In the genomic region with DNA sequence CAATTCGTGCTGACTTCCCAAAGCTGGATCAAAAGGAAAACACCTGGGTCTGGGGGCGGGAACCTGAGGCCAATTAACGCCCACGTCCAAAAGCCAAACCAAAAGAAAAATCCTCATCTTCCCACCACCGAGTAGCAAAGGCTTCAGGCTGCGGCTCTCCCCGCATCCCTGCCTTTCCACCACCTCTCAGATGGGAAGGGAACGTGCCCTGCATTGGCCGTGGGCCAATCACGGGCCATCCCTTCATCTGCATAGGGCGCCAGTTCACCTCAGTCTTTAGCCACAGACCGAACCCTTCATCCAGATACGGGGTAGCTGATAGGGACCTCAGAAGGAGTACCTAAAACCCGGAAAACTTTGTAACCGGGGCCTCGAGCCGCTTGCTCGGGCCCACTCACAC, we compare ENCODE assay signal across 8 cellular contexts. TPM values are rescaled to one million over a fixed set of nuclear protein-coding genes. Genes with fewer than 3 reads are reported as not detected.
DNase-seq lines count a peak whose midpoint lies in the region; ATAC-seq, FAIRE-seq and TF ChIP-seq lines count a peak whose summit lies in the region.

No MANE protein-coding gene starts in this region.

- DNase-seq in DND-41 = peak; percentile 8
- peak; percentile 10 for DNase-seq in LoVo (ENCODE audit: low spot score)
- no peak for DNase-seq in breast epithelium (ENCODE audit: low spot score in 2 of 2)
- DNase-seq in HepG2 (ENCODE audit: low spot score) = peak; percentile 6
- DNase-seq in transverse colon = peak; percentile 14
- no peak for DNase-seq in NCI-H2029 (lab: John Stamatoyannopoulos, UW)

- no peak for TF ChIP-seq POLR2A in breast epithelium (IDR thresholded peaks at IDR 0.05)
- no peak for TF ChIP-seq POLR2A in HepG2 (IDR thresholded peaks at IDR 0.05; ENCODE audit: insufficient read depth in 1 of 2, low read depth in 2 of 2, low read length in 2 of 2)
- no peak for TF ChIP-seq POLR2A in transverse colon (IDR thresholded peaks at IDR 0.05)

- H4K20me1 ChIP-seq in DND-41 (ENCODE audit: insufficient read depth, low read length) = peaks cover 9% of the 10 kb centered on the region; the same call in 1 of the 2 replicates
- no peaks in the 10 kb centered on the region for H4K20me1 ChIP-seq in HepG2 (ENCODE audit: insufficient read depth, low read length)

- TF ChIP-seq EP300 in HepG2 (IDR thresholded peaks at IDR 0.05; ENCODE audit: low read depth in 2 of 2, low read length in 2 of 2) = no peak
- TF ChIP-seq EP300 in HepG2 (CRISPR knock-in tag; IDR thresholded peaks at IDR 0.05; ENCODE audit: borderline replicate concordance) = no peak
- no peak for TF ChIP-seq EP300 in transverse colon (IDR thresholded peaks at IDR 0.05; ENCODE audit: low read depth)

- H3K4me3 ChIP-seq in DND-41 (ENCODE audit: low read depth in 1 of 2, low read length in 2 of 2) (peak overlapping the region; percentile 89 to 98), breast epithelium (peak overlapping the region; percentile 86 to 92 (median 89)), HepG2 (replicated peaks in 1 of 3; ENCODE audit: insufficient read depth in 1 of 3, low read depth in 2 of 3, low read length in 3 of 3) (peak overlapping the region; percentile 69 to 95 (median 89)), transverse colon (peak overlapping the region; percentile 78 to 96 (median 87))

- H3K4me2 ChIP-seq in DND-41 (ENCODE audit: insufficient read depth, low read length) (peak overlapping the region; percentile 95), HepG2 (ENCODE audit: low read depth, low read length) (peak overlapping the region; percentile 77)

- H3K4me1 ChIP-seq in DND-41 (ENCODE audit: insufficient read depth, low read length) (peaks cover 31% of the 10 kb centered on the region), breast epithelium (peaks cover 0 to 7% of the 10 kb centered on the region in 2 donors), HepG2 (ENCODE audit: insufficient read depth, low read length) (peaks cover 32% of the 10 kb centered on the region), transverse colon (peaks cover 3 to 20% (median 10%) of the 10 kb centered on the region in 4 donors)

- peak overlapping the region; percentile 99 for H2AFZ ChIP-seq in DND-41 (ENCODE audit: low read depth, low read length)
- H2AFZ ChIP-seq in HepG2 (ENCODE audit: low read length) = no peak overlapping the region

- H3K9me3 ChIP-seq in DND-41 (ENCODE audit: insufficient read depth, low read length, severe bottlenecking) (no peaks in the 10 kb centered on the region), breast epithelium (no peaks in the 10 kb centered on the region), HepG2 (ENCODE audit: low read length) (no peaks in the 10 kb centered on the region), transverse colon (no peaks in the 10 kb centered on the region)

- TF ChIP-seq RAD21 in HepG2 (CRISPR knock-in tag; IDR thresholded peaks at IDR 0.05) = no peak

- TSS peak; percentile 80 for BruUV-seq in HepG2 (replicated peaks; lab: Mats Ljungman, UMichigan)

- peaks cover 6% of the 10 kb centered on the region for H3K36me3 ChIP-seq in DND-41 (ENCODE audit: insufficient read depth, low read length)
- no peaks in the 10 kb centered on the region for H3K36me3 ChIP-seq in breast epithelium
- peaks cover 0 to 7% of the 10 kb centered on the region in 2 experiments; a peak in 2 of 5 replicates for H3K36me3 ChIP-seq in HepG2 (replicated peaks in 1 of 2; ENCODE audit: control insufficient read depth in 1 of 2, insufficient read depth in 2 of 2, low read length in 2 of 2)
- peaks cover 0 to 10% (median 2%) of the 10 kb centered on the region in 4 donors for H3K36me3 ChIP-seq in transverse colon

- no peak for ATAC-seq in DND-41 (ENCODE audit: insufficient read depth, low read depth)
- peak; percentile 82 for ATAC-seq in HepG2
- no peak for ATAC-seq in HG02938 (IDR thresholded peaks at IDR 0.05; ENCODE audit: unreplicated experiment)
- ATAC-seq in HG03469 (IDR thresholded peaks at IDR 0.05; ENCODE audit: unreplicated experiment) = no peak

- CTCF ChIA-PET in HepG2 (lab: Yijun Ruan, JAX; ENCODE audit: low intra/inter-chr PET ratio, low total read pairs) = no interaction called here

- TF ChIP-seq CTCF in DND-41 (IDR thresholded peaks at IDR 0.05; ENCODE audit: borderline replicate concordance, extremely low read depth, low read length, poor library complexity, severe bottlenecking) (no peak), breast epithelium (IDR thresholded peaks at IDR 0.05) (no peak), HepG2 (CRISPR knock-in tag; IDR thresholded peaks at IDR 0.05) (no peak), transverse colon (IDR thresholded peaks at IDR 0.05) (no peak)

- no peak for FAIRE-seq in HepG2 (lab: Jason Lieb, UNC)

- intact Hi-C loops in breast epithelium (cut with DNase I; ENCODE audit: low total_unique reads) (loop anchor here (2.0 to 5.0 kb wide), 2 partner anchors 27 to 1075 kb away; no protein-coding TSS in a partner anchor), HepG2 (cut with micrococcal nuclease; ENCODE audit: unreplicated experiment) (no loop called here), transverse colon (cut with DNase I; ENCODE audit: low total_unique reads) (no loop called here)

- peaks cover 50% of the 10 kb centered on the region for H3K79me2 ChIP-seq in DND-41 (ENCODE audit: insufficient read depth, low read length)
- peaks cover 7% of the 10 kb centered on the region for H3K79me2 ChIP-seq in HepG2 (ENCODE audit: insufficient read depth, low read length)

- peak overlapping the region; percentile 87 for H3K27ac ChIP-seq in DND-41 (ENCODE audit: low read length)
- H3K27ac ChIP-seq in breast epithelium = peak overlapping the region in 1 of 2 donors; percentile 70
- peak overlapping the region; percentile 7 for H3K27ac ChIP-seq in HepG2 (ENCODE audit: extremely low read length, insufficient read depth, low read length)
- H3K27ac ChIP-seq in transverse colon = peak overlapping the region in 3 of 4 donors; percentile 67 to 83 (median 68)

- H3K9ac ChIP-seq in DND-41 (ENCODE audit: low read depth, low read length) (peak overlapping the region; percentile 79), HepG2 (ENCODE audit: insufficient read depth, low read depth, low read length) (peak overlapping the region; percentile 74)

- H3K27me3 ChIP-seq in DND-41 (ENCODE audit: insufficient read depth, low read length, poor library complexity) (peaks cover 5% of the 10 kb centered on the region), breast epithelium (no peaks in the 10 kb centered on the region), HepG2 (ENCODE audit: control insufficient read depth in 1 of 2, insufficient read depth in 2 of 2, low read length in 2 of 2) (peaks cover 0 to 8% of the 10 kb centered on the region in 2 experiments; a peak in 1 of 5 replicates), transverse colon (peaks cover 23% of the 10 kb centered on the region)

- POLR2A ChIA-PET in HepG2 (lab: Yijun Ruan, JAX) = interaction anchor here (1.2 kb wide), 1 partner anchor 14 kb away, joined by 4 read pairs; no protein-coding TSS in a partner anchor

- WGBS in HepG2 (ENCODE audit: low lambda C conversion rate) = 1% methylated on average over 16 of the region's 18 CpGs
- 4 to 8% methylated on average over 6 to 18 of the region's 18 CpGs for WGBS in transverse colon (ENCODE audit: low coverage in 1 of 2), 2 donors

- in situ Hi-C loops in HepG2 (cut with HindIII; ENCODE audit: extremely low pct_ligation_motif_present, low pct_unique_long_range_greater_than_20kb) (no loop called here), transverse colon (cut with MboI; ENCODE audit: low pct_ligation_motif_present in 1 of 4, low pct_unique_long_range_greater_than_20kb in 1 of 4, low sequenced_read_pairs in 3 of 4) (no loop called here)

RNA-seq across cellular contexts. Expression of gene PRPF18, which starts 0.6 kb away (rescaled TPM):
- total RNA-seq in breast epithelium (10 to 100 TPM; 29.6 to 48.6 (median 36.7) TPM), HepG2 (2016; rRNA removed; fragmentation: Illumina TruSeq; extraction: Trizol) (17.2 and 24.7 TPM in 2 replicates), transverse colon (10 to 100 TPM; 19.8 to 42.4 (median 32.3) TPM)
- 7.8 and 9.1 TPM in 2 replicates for total RNA-seq in HepG2 (2016; cell fraction: cytosol; rRNA removed; fragmentation: Illumina TruSeq; extraction: Trizol; ENCODE audit: low read depth)
- total RNA-seq in HepG2 (2016; cell fraction: insoluble cytoplasmic fraction; rRNA removed; fragmentation: Illumina TruSeq; extraction: Trizol) = 21.2 and 25.5 TPM in 2 replicates
- total RNA-seq in HepG2 (2016; cell fraction: membrane; rRNA removed; fragmentation: Illumina TruSeq; extraction: Trizol) = 12.4 and 13.8 TPM in 2 replicates
- total RNA-seq in HepG2 (2016; cell fraction: nucleus; rRNA removed; fragmentation: Illumina TruSeq; extraction: Trizol) = 18.7 and 19.1 TPM in 2 replicates
- polyA plus RNA-seq in HepG2 (2011; rRNA removed) = 4.4 and 6.1 TPM in 2 replicates
- polyA plus RNA-seq in HepG2 (2011; cell fraction: cytosol; rRNA removed) = 3.0 and 3.7 TPM in 2 replicates
- 4.5 and 6.1 TPM in 2 replicates for polyA plus RNA-seq in HepG2 (2011; cell fraction: nucleus; rRNA removed)
- polyA plus RNA-seq in HepG2 (2012) = 7.6 and 9.8 TPM in 2 replicates
- polyA plus RNA-seq in HepG2 (2016; cell fraction: cytosol; fragmentation: Illumina TruSeq; extraction: Trizol; ENCODE audit: low read depth) = 5.7 and 7.2 TPM in 2 replicates
- polyA plus RNA-seq in HepG2 (2016; cell fraction: insoluble cytoplasmic fraction; fragmentation: Illumina TruSeq; extraction: Trizol; ENCODE audit: low read depth) = 20.8 and 21.3 TPM in 2 replicates
- 7.3 and 9.4 TPM in 2 replicates for polyA plus RNA-seq in HepG2 (2016; cell fraction: membrane; fragmentation: Illumina TruSeq; extraction: Trizol; ENCODE audit: low read depth)
- polyA plus RNA-seq in HepG2 (2016; cell fraction: nucleus; fragmentation: Illumina TruSeq; extraction: Trizol; ENCODE audit: insufficient read depth, low read depth) = 11.4 and 11.7 TPM in 2 replicates
- 0.80 and 2.3 TPM in 2 replicates for polyA minus RNA-seq in HepG2 (2011; rRNA and poly(A)+ RNA removed; ENCODE audit: low replicate concordance)
- polyA minus RNA-seq in HepG2 (2011; cell fraction: cytosol; rRNA and poly(A)+ RNA removed) = 2.6 and 4.7 TPM in 2 replicates
- 28.2 and 32.6 TPM in 2 replicates for polyA minus RNA-seq in HepG2 (2011; cell fraction: nucleus; rRNA and poly(A)+ RNA removed)

RNA-seq across cellular contexts. Expression of gene BEND7, which starts 58.6 kb away (rescaled TPM):
- total RNA-seq in breast epithelium (10 to 100 TPM in 2 of 3 donors, 1 to 10 TPM in 1; 9.9 to 19.3 (median 17.7) TPM), HepG2 (2016; rRNA removed; fragmentation: Illumina TruSeq; extraction: Trizol) (15.4 and 17.1 TPM in 2 replicates), transverse colon (10 to 100 TPM; 16.1 to 41.4 (median 31.0) TPM)
- total RNA-seq in HepG2 (2016; cell fraction: cytosol; rRNA removed; fragmentation: Illumina TruSeq; extraction: Trizol; ENCODE audit: low read depth) = 10.7 and 11.7 TPM in 2 replicates
- 13.3 and 14.4 TPM in 2 replicates for total RNA-seq in HepG2 (2016; cell fraction: insoluble cytoplasmic fraction; rRNA removed; fragmentation: Illumina TruSeq; extraction: Trizol)
- total RNA-seq in HepG2 (2016; cell fraction: membrane; rRNA removed; fragmentation: Illumina TruSeq; extraction: Trizol) = 27.9 and 29.9 TPM in 2 replicates
- 16.7 and 20.0 TPM in 2 replicates for total RNA-seq in HepG2 (2016; cell fraction: nucleus; rRNA removed; fragmentation: Illumina TruSeq; extraction: Trizol)
- 13.5 and 14.1 TPM in 2 replicates for polyA plus RNA-seq in HepG2 (2011; rRNA removed)
- polyA plus RNA-seq in HepG2 (2011; cell fraction: cytosol; rRNA removed) = 5.9 and 10.6 TPM in 2 replicates
- polyA plus RNA-seq in HepG2 (2011; cell fraction: nucleus; rRNA removed) = 16.0 and 21.8 TPM in 2 replicates
- polyA plus RNA-seq in HepG2 (2012) = 24.3 and 27.7 TPM in 2 replicates
- 20.2 and 23.1 TPM in 2 replicates for polyA plus RNA-seq in HepG2 (2016; cell fraction: cytosol; fragmentation: Illumina TruSeq; extraction: Trizol; ENCODE audit: low read depth)
- polyA plus RNA-seq in HepG2 (2016; cell fraction: insoluble cytoplasmic fraction; fragmentation: Illumina TruSeq; extraction: Trizol; ENCODE audit: low read depth) = 18.4 and 20.3 TPM in 2 replicates
- 28.6 and 31.7 TPM in 2 replicates for polyA plus RNA-seq in HepG2 (2016; cell fraction: membrane; fragmentation: Illumina TruSeq; extraction: Trizol; ENCODE audit: low read depth)
- polyA plus RNA-seq in HepG2 (2016; cell fraction: nucleus; fragmentation: Illumina TruSeq; extraction: Trizol; ENCODE audit: insufficient read depth, low read depth) = 29.5 and 33.1 TPM in 2 replicates
- 0.07 and 7.3 TPM in 2 replicates for polyA minus RNA-seq in HepG2 (2011; rRNA and poly(A)+ RNA removed; ENCODE audit: low replicate concordance)
- 16.1 and 17.6 TPM in 2 replicates for polyA minus RNA-seq in HepG2 (2011; cell fraction: cytosol; rRNA and poly(A)+ RNA removed)
- 17.8 and 27.0 TPM in 2 replicates for polyA minus RNA-seq in HepG2 (2011; cell fraction: nucleus; rRNA and poly(A)+ RNA removed)

Comparison
In these comparisons a context has a peak if more than half of its experiments do, and no peak if none do; other contexts are left out.
1. DNase-seq: peak in DND-41 (single experiment), LoVo (single experiment), HepG2 (single experiment) and transverse colon (single experiment); none in breast epithelium (0 of 2) and NCI-H2029 (single experiment).
2. Peak in every context shown above with its lines, with median percentiles within 50 percentile points of each other: H3K4me3 ChIP-seq.